10 cellular contexts compared by ENCODE assay signal in genomic region chr16:89864421-89864820, GRCh38. TPM values are rescaled to one million over a fixed set of nuclear protein-coding genes. Genes with fewer than 3 reads are reported as not detected.
A peak's percentile ranks its signal among the peaks of the same experiment; 100 is the strongest.
DNase-seq lines count a peak whose midpoint lies in the region; ATAC-seq and TF ChIP-seq lines count a peak whose summit lies in the region.
"Had no signal": no experiment of that assay in that cellular context is flagged by ENCODE, and none has a peak within 500 bp of the region (broad histone marks: within the 10 kb centered on the region; RNA-seq: fewer than 3 reads in every experiment).

No MANE protein-coding gene starts in this region.

- ATAC-seq in GM18511 (IDR thresholded peaks at IDR 0.05; ENCODE audit: unreplicated experiment) = peak; percentile 5
- ATAC-seq in gastrocnemius medialis = no peak

- in situ Hi-C loops in gastrocnemius medialis (cut with MboI; ENCODE audit: low sequenced_read_pairs in 4 of 4) = no loop called here

- intact Hi-C loops in gastrocnemius medialis (cut with DNase I; ENCODE audit: low total_unique reads) = no loop called here

- H3K36me3 ChIP-seq in effector memory CD4-positive, alpha-beta T cell (ENCODE audit: control insufficient read depth, insufficient read depth, low read length) = no peaks in the 10 kb centered on the region
- H3K36me3 ChIP-seq in gastrocnemius medialis = no peaks in the 10 kb centered on the region
- no peaks in the 10 kb centered on the region; the same call in 1 of the 2 replicates for H3K36me3 ChIP-seq in MG63

- no peaks in the 10 kb centered on the region for H3K27me3 ChIP-seq in effector memory CD4-positive, alpha-beta T cell (replicated peaks; ENCODE audit: control insufficient read depth, insufficient read depth, low read length, poor library complexity, severe bottlenecking)
- no peaks in the 10 kb centered on the region for H3K27me3 ChIP-seq in gastrocnemius medialis
- no peaks in the 10 kb centered on the region for H3K27me3 ChIP-seq in MG63

- no peak for TF ChIP-seq POLR2A in gastrocnemius medialis (IDR thresholded peaks at IDR 0.05)

- TF ChIP-seq CTCF in gastrocnemius medialis (IDR thresholded peaks at IDR 0.05 in 4 of 5, conservative IDR thresholded peaks at IDR 0.05 in 1 of 5) = no peak

- DNase-seq in M059J (ENCODE audit: low read depth) = peak; percentile 57
- DNase-seq in effector memory CD4-positive, alpha-beta T cell = no peak
- DNase-seq in gastrocnemius medialis = no peak
- no peak for DNase-seq in inferior parietal cortex (ENCODE audit: extremely low spot score)
- DNase-seq in NCI-H1436 treated with DMSO at 0.1 percent for 48 hours (lab: John Stamatoyannopoulos, UW) = no peak
- no peak for DNase-seq in MG63
- DNase-seq in T1000 (lab: John Stamatoyannopoulos, UW) = no peak

- H3K27ac ChIP-seq in effector memory CD4-positive, alpha-beta T cell (ENCODE audit: insufficient read depth, low read length, poor library complexity, severe bottlenecking) = peak overlapping the region; percentile 60
- H3K27ac ChIP-seq in gastrocnemius medialis = peak overlapping the region in 3 of 4 donors; percentile 48 to 72 (median 61)
- H3K27ac ChIP-seq: parathyroid adenoma had no signal

- no peaks in the 10 kb centered on the region for H3K9me3 ChIP-seq in effector memory CD4-positive, alpha-beta T cell (ENCODE audit: control insufficient read depth, low read length)
- H3K9me3 ChIP-seq in gastrocnemius medialis = no peaks in the 10 kb centered on the region
- no peaks in the 10 kb centered on the region for H3K9me3 ChIP-seq in MG63

- peaks cover 27% of the 10 kb centered on the region for H3K4me1 ChIP-seq in effector memory CD4-positive, alpha-beta T cell (ENCODE audit: control insufficient read depth, insufficient read depth, low read length, poor library complexity, severe bottlenecking)
- H3K4me1 ChIP-seq in gastrocnemius medialis = peaks cover 0 to 5% of the 10 kb centered on the region in 2 donors
- H3K4me1 ChIP-seq: parathyroid adenoma had no signal

- peak overlapping the region; percentile 31 for H3K4me3 ChIP-seq in effector memory CD4-positive, alpha-beta T cell (ENCODE audit: insufficient read depth, low read depth, low read length, poor library complexity, severe bottlenecking)
- H3K4me3 ChIP-seq in gastrocnemius medialis (peak overlapping the region in 1 of 4 donors; percentile 12), MG63 (no peak overlapping the region)
- H3K4me3 ChIP-seq: coronary artery had no signal

RNA-seq across cellular contexts. Expression of gene TCF25, which starts 9.0 kb away (rescaled TPM):
- total RNA-seq in M059J (2014; rRNA removed; shearing (Covaris generic)) = 88.3 and 103 TPM in 2 replicates
- total RNA-seq in gastrocnemius medialis = 100 to 1,000 TPM in 1 of 4 donors, 10 to 100 TPM in 3; 68.9 to 110 (median 85.7) TPM
- 53.2 and 71.3 TPM in 2 replicates for total RNA-seq in MG63 (2014; rRNA removed; shearing (Covaris generic); ENCODE audit: low replicate concordance)

RNA-seq across cellular contexts. Expression of gene SPIRE2, which starts 36.1 kb away (rescaled TPM):
- 1.1 and 2.3 TPM in 2 replicates for total RNA-seq in M059J (2014; rRNA removed; shearing (Covaris generic))
- total RNA-seq in gastrocnemius medialis = 1 to 10 TPM in 1 of 4 donors, under 1 TPM in 1, not detected in 2; 0.49 to 1.6 TPM
- 5.0 and 5.3 TPM in 2 replicates for total RNA-seq in MG63 (2014; rRNA removed; shearing (Covaris generic); ENCODE audit: low replicate concordance)

RNA-seq across cellular contexts. Expression of gene FANCA, which starts 48.0 kb away (rescaled TPM):
- total RNA-seq in M059J (2014; rRNA removed; shearing (Covaris generic)) = 27.9 and 40.5 TPM in 2 replicates
- total RNA-seq in gastrocnemius medialis = 1 to 10 TPM in 3 of 4 donors, under 1 TPM in 1; 0.53 to 3.5 (median 1.3) TPM
- total RNA-seq in MG63 (2014; rRNA removed; shearing (Covaris generic); ENCODE audit: low replicate concordance) = 11.9 and 13.1 TPM in 2 replicates

RNA-seq across cellular contexts. Expression of gene MC1R, which starts 54.2 kb away (rescaled TPM):
- 2.1 and 4.0 TPM in 2 replicates for total RNA-seq in M059J (2014; rRNA removed; shearing (Covaris generic))
- total RNA-seq in gastrocnemius medialis = 1 to 10 TPM in 2 of 4 donors, under 1 TPM in 2; 0.33 to 1.8 (median 0.92) TPM
- total RNA-seq in MG63 (2014; rRNA removed; shearing (Covaris generic); ENCODE audit: low replicate concordance) = 12.1 and 21.1 TPM in 2 replicates

RNA-seq across cellular contexts. Expression of gene TUBB3, which starts 58.7 kb away (rescaled TPM):
- 172 and 272 TPM in 2 replicates for total RNA-seq in M059J (2014; rRNA removed; shearing (Covaris generic))
- total RNA-seq in gastrocnemius medialis = 1 to 10 TPM in 1 of 4 donors, not detected in 3; 1.1 TPM
- total RNA-seq in MG63 (2014; rRNA removed; shearing (Covaris generic); ENCODE audit: low replicate concordance) = 803 and 1,289 TPM in 2 replicates
